Comparison of ENCODE assay signal across 8 cellular contexts in genomic region chr2:46298272-46298521, GRCh38. TPM values are rescaled to one million over a fixed set of nuclear protein-coding genes. Genes with fewer than 3 reads are reported as not detected.
A peak's percentile ranks its signal among the peaks of the same experiment; 100 is the strongest.
DNase-seq lines count a peak whose midpoint lies in the region; ATAC-seq and TF ChIP-seq lines count a peak whose summit lies in the region.

No MANE protein-coding gene starts in this region.

- peaks cover 29% of the 10 kb centered on the region for H3K36me3 Mint-ChIP-seq in Calu3 (ENCODE audit: insufficient read depth, unreplicated experiment)
- peaks cover 20% of the 10 kb centered on the region for H3K36me3 Mint-ChIP-seq in activated CD4-positive, alpha-beta memory T cell treated with anti-CD3 and anti-CD28 coated beads, Interleukin-2, amount 10 ng/mL, durations not matched to agents 7 days and 5 days (ENCODE audit: low read depth)
- no peaks in the 10 kb centered on the region for H3K36me3 Mint-ChIP-seq in progenitor cell of endocrine pancreas (ENCODE audit: insufficient read depth)

- TF ChIP-seq POLR2A in erythroblast (IDR thresholded peaks at IDR 0.05; ENCODE audit: low read length), result no peak

- H3K27ac Mint-ChIP-seq in Calu3 (ENCODE audit: unreplicated experiment), result peak overlapping the region; percentile 11
- peak overlapping the region; percentile 81 for H3K27ac Mint-ChIP-seq in activated CD4-positive, alpha-beta memory T cell treated with anti-CD3 and anti-CD28 coated beads, Interleukin-2, amount 10 ng/mL, durations not matched to agents 7 days and 5 days
- no peak overlapping the region for H3K27ac Mint-ChIP-seq in progenitor cell of endocrine pancreas

- DNase-seq in Calu3, result no peak
- no peak for DNase-seq in activated CD4-positive, alpha-beta memory T cell treated with anti-CD3 and anti-CD28 coated beads, Interleukin-2, amount 10 ng/mL, durations not matched to agents 7 days and 5 days
- peak in 1 of 2 donors; percentile 46 for DNase-seq in foreskin fibroblast
- no peak for DNase-seq in progenitor cell of endocrine pancreas (ENCODE audit: low spot score, unreplicated experiment)
- DNase-seq in erythroblast (lab: John Stamatoyannopoulos, UW), result no peak
- DNase-seq in cerebellar cortex (ENCODE audit: low spot score), result no peak
- DNase-seq in kidney glomerular epithelial cell (lab: John Stamatoyannopoulos, UW), result no peak

- peak overlapping the region; percentile 86 to 89 for H3K4me3 ChIP-seq in foreskin fibroblast (ENCODE audit: low read depth in 1 of 2, low read length in 2 of 2)

- no peak for TF ChIP-seq CTCF in Calu3 (IDR thresholded peaks at IDR 0.05; ENCODE audit: unreplicated experiment)
- TF ChIP-seq CTCF in foreskin fibroblast (IDR thresholded peaks at IDR 0.05; ENCODE audit: low read depth, low read length), result no peak
- TF ChIP-seq CTCF in progenitor cell of endocrine pancreas (IDR thresholded peaks at IDR 0.05; ENCODE audit: unreplicated experiment), result no peak

- H3K4me1 Mint-ChIP-seq in Calu3 (ENCODE audit: low read depth, unreplicated experiment), result peaks cover 27% of the 10 kb centered on the region
- H3K4me1 Mint-ChIP-seq in activated CD4-positive, alpha-beta memory T cell treated with anti-CD3 and anti-CD28 coated beads, Interleukin-2, amount 10 ng/mL, durations not matched to agents 7 days and 5 days, result peaks cover 49% of the 10 kb centered on the region
- peaks cover 25% of the 10 kb centered on the region for H3K4me1 Mint-ChIP-seq in progenitor cell of endocrine pancreas (ENCODE audit: low read depth)

- no peaks in the 10 kb centered on the region for H3K27me3 Mint-ChIP-seq in Calu3 (ENCODE audit: unreplicated experiment)
- H3K27me3 Mint-ChIP-seq in activated CD4-positive, alpha-beta memory T cell treated with anti-CD3 and anti-CD28 coated beads, Interleukin-2, amount 10 ng/mL, durations not matched to agents 7 days and 5 days, result peaks cover 71% of the 10 kb centered on the region
- peaks cover 84% of the 10 kb centered on the region for H3K27me3 Mint-ChIP-seq in progenitor cell of endocrine pancreas

- intact Hi-C loops in Calu3 (cut with micrococcal nuclease; ENCODE audit: unreplicated experiment), result loop anchor here (2.0 to 5.0 kb wide), 3 partner anchors 67 to 236 kb away; no protein-coding TSS in a partner anchor

- peak overlapping the region; percentile 95 for H3K4me3 Mint-ChIP-seq in Calu3 (ENCODE audit: low read depth, unreplicated experiment)
- H3K4me3 Mint-ChIP-seq in activated CD4-positive, alpha-beta memory T cell treated with anti-CD3 and anti-CD28 coated beads, Interleukin-2, amount 10 ng/mL, durations not matched to agents 7 days and 5 days, result peak overlapping the region; percentile 87
- H3K4me3 Mint-ChIP-seq in progenitor cell of endocrine pancreas (ENCODE audit: low read depth), result peak overlapping the region; percentile 90

- BruUV-seq in Calu3 (replicated peaks; lab: Mats Ljungman, UMichigan), result no TSS peak

- no peaks in the 10 kb centered on the region for H3K9me3 Mint-ChIP-seq in Calu3 (ENCODE audit: low read depth, unreplicated experiment)
- no peaks in the 10 kb centered on the region for H3K9me3 Mint-ChIP-seq in activated CD4-positive, alpha-beta memory T cell treated with anti-CD3 and anti-CD28 coated beads, Interleukin-2, amount 10 ng/mL, durations not matched to agents 7 days and 5 days
- no peaks in the 10 kb centered on the region for H3K9me3 Mint-ChIP-seq in progenitor cell of endocrine pancreas (ENCODE audit: low read depth)

- CTCF ChIA-PET in Calu3 (lab: Charles Lee), result interaction anchor here (1.3 kb wide), 1 partner anchor 37 kb away, joined by 3 read pairs; no protein-coding TSS in a partner anchor
- CTCF ChIA-PET in activated CD4-positive, alpha-beta memory T cell treated with anti-CD3 and anti-CD28 coated beads, Interleukin-2, amount 10 ng/mL, durations not matched to agents 7 days and 5 days (lab: Charles Lee), result interaction anchor here (0.8 to 1.4 kb wide), 2 partner anchors 19 to 235 kb away, joined by 4 to 6 read pairs; no protein-coding TSS in a partner anchor

- POLR2A ChIA-PET in activated CD4-positive, alpha-beta memory T cell treated with anti-CD3 and anti-CD28 coated beads, Interleukin-2, amount 10 ng/mL, durations not matched to agents 7 days and 5 days (lab: Charles Lee), result interaction anchor here (1.3 to 3.4 kb wide), 4 partner anchors 12 to 69 kb away, joined by 3 to 9 read pairs (median 4); no protein-coding TSS in a partner anchor

- ATAC-seq in HG02798 (IDR thresholded peaks at IDR 0.05; ENCODE audit: poor library complexity, unreplicated experiment), result no peak

RNA-seq across cellular contexts. Expression of gene EPAS1, which starts 1.0 kb away (rescaled TPM):
- total RNA-seq in Calu3 (2022) (18.5 and 28.1 TPM in 2 replicates), progenitor cell of endocrine pancreas (5.1 and 5.9 TPM in 2 replicates)
- total RNA-seq in activated CD4-positive, alpha-beta memory T cell treated with anti-CD3 and anti-CD28 coated beads, Interleukin-2, amount 10 ng/mL, durations not matched to agents 7 days and 5 days, result 10 to 100 TPM; 76.3 to 79.0 TPM
